ENCODE assay signal across 8 cellular contexts in the genomic region with DNA sequence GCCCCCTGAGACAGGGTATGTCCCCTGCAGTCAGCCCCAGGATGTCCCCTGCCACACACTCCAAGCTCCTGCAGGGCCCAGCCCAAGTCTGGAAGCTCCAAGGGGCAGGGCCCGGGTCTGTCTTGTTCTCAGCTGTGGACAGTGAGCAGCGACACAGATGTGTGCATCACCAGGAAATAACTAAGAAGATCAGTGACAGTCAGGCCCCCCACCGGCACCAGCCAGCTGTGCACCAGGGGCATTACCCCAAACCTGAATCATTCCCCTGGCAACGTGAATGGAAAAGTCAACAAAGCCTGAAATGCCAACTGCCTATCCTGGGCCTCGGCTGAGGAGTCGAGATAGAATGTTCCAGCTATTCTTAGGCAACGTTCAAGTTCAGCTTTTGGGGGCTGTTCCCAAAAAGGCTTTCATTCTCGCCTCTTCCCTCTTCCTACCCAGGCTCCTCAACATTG.
A peak's percentile ranks its signal among the peaks of the same experiment; 100 is the strongest.
DNase-seq lines count a peak whose midpoint lies in the region; ATAC-seq lines count a peak whose summit lies in the region.

No MANE protein-coding gene starts in this region.

- H3K27me3 Mint-ChIP-seq in activated CD4-positive, alpha-beta memory T cell treated with anti-CD3 and anti-CD28 coated beads for 36 hours: no peaks in the 10 kb centered on the region

- no peaks in the 10 kb centered on the region for H3K9me3 Mint-ChIP-seq in activated CD4-positive, alpha-beta memory T cell treated with anti-CD3 and anti-CD28 coated beads for 36 hours

- POLR2A ChIA-PET in activated CD4-positive, alpha-beta memory T cell treated with anti-CD3 and anti-CD28 coated beads for 36 hours (lab: Charles Lee): no interaction called here

- no peak overlapping the region for H3K4me3 Mint-ChIP-seq in activated CD4-positive, alpha-beta memory T cell treated with anti-CD3 and anti-CD28 coated beads for 36 hours

- CTCF ChIA-PET in activated CD4-positive, alpha-beta memory T cell treated with anti-CD3 and anti-CD28 coated beads for 36 hours (lab: Charles Lee): no interaction called here

- intact Hi-C loops in activated CD4-positive, alpha-beta memory T cell treated with anti-CD3 and anti-CD28 coated beads for 36 hours (cut with micrococcal nuclease): no loop called here
- intact Hi-C loops in left cardiac atrium (cut with DNase I): no loop called here

- H3K4me3 ChIP-seq in H7 (ENCODE audit: insufficient read depth, low read depth, low read length): no peak overlapping the region

- no peaks in the 10 kb centered on the region for H3K36me3 ChIP-seq in H7 (replicated peaks; ENCODE audit: control insufficient read depth, insufficient read depth, low read length)

- peaks cover 39% of the 10 kb centered on the region for H3K36me3 Mint-ChIP-seq in activated CD4-positive, alpha-beta memory T cell treated with anti-CD3 and anti-CD28 coated beads for 36 hours

- peak overlapping the region; percentile 72 for H3K27ac Mint-ChIP-seq in activated CD4-positive, alpha-beta memory T cell treated with anti-CD3 and anti-CD28 coated beads for 36 hours

- DNase-seq in NK-92 treated with Interleukin-12 subunit alpha and Interleukin-12 subunit beta, amount 100 ng/mL, for 24 hours (lab: John Stamatoyannopoulos, UW): peak; percentile 42
- DNase-seq in NK-92 (lab: John Stamatoyannopoulos, UW; ENCODE audit: unreplicated experiment) (no peak), left cardiac atrium (no peak), substantia nigra (lab: John Stamatoyannopoulos, UW) (peak in 13 of 49 donors; percentile 11 to 69 (median 48)), H7 (no peak), NCI-H187 (lab: John Stamatoyannopoulos, UW) (no peak)
- no peak for DNase-seq in activated CD4-positive, alpha-beta memory T cell treated with anti-CD3 and anti-CD28 coated beads for 36 hours
- no peak for DNase-seq in stimulated activated CD8-positive, alpha-beta memory T cell treated with anti-CD3 and anti-CD28 coated beads, Interleukin-4, amount 100 ng/mL, for 48 hours

- H3K27me3 ChIP-seq in H7 (ENCODE audit: control insufficient read depth, insufficient read depth, low read length): no peaks in the 10 kb centered on the region

- ATAC-seq in left cardiac atrium: peak; percentile 12 to 42

- peak overlapping the region; percentile 96 for H3K27ac ChIP-seq in substantia nigra (ENCODE audit: low read depth, low read length, poor library complexity, severe bottlenecking)

- H3K4me1 Mint-ChIP-seq in activated CD4-positive, alpha-beta memory T cell treated with anti-CD3 and anti-CD28 coated beads for 36 hours (ENCODE audit: low read depth): peaks cover 63% of the 10 kb centered on the region
